ENCODE assay signal across 15 cellular contexts in the genomic region with DNA sequence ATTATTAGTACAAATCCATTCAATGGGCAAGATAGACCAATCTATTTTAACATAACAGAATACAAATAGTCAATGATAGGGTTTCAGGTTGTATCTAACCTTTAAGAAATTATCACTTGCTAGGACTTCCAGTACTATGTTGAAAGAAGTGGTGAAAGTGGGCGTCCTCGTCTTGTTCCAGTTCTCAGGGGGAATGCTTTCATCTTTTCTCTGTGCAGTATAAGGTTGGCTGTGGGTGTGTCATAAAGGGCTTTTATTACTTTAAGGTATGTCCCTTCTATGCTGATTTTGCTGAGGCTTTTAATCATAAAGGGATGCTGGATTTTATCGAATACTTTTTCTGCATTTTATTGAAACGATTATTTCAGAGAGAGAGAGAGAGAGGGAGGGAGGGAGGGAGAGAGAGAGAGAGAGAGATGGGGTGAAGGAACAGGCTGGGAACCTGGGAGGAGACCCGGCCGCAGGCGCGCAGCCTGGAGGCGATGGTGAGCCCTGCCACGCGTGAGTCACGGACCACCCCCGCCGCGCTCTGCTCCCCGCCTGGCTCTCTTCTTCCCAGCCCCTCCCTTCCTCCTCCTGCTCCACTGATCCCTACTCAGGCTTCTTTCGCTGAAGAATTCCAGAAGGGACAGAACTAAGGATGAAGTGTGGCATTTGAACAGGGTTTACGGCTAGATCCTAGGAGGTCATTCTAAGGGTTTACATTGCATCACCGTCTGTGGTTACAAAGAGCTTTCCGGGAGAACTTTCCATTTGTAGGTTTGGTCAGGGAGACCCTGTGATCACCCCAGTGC. TPM values are rescaled to one million over a fixed set of nuclear protein-coding genes. Genes with fewer than 3 reads are reported as not detected.
DNase-seq lines count a peak whose midpoint lies in the region; ATAC-seq and TF ChIP-seq lines count a peak whose summit lies in the region.
"Had no signal": no experiment of that assay in that cellular context is flagged by ENCODE, and none has a peak within 500 bp of the region (broad histone marks: within the 10 kb centered on the region; RNA-seq: fewer than 3 reads in every experiment).

No MANE protein-coding gene starts in this region.

- DNase-seq in AG08395 (ENCODE audit: low spot score) (peak; percentile 31), H9 (no peak), WTC11 (ENCODE audit: low spot score) (peak; percentile 46)
- DNase-seq: central memory CD4-positive, alpha-beta T cell; GF-D8; left ventricle myocardium superior; RPMI8226 had no signal

- no peaks in the 10 kb centered on the region for H3K9me3 ChIP-seq in H9 (ENCODE audit: control insufficient read depth, low read depth, low read length)
- H3K9me3 ChIP-seq in iPS-15b (ENCODE audit: control insufficient read depth, insufficient read depth, low read length): no peaks in the 10 kb centered on the region

- H3K79me1 ChIP-seq in H9 (ENCODE audit: insufficient read depth, low read depth, low read length, poor library complexity, severe bottlenecking): no peaks in the 10 kb centered on the region

- H3K4me3 Mint-ChIP-seq in H9 (0 out of 5 replicates have a peak overlapping the region, but pooled peaks of 1 of the 2 experiments have one; percentile 9), WTC11 (peak overlapping the region; percentile 40)
- H3K4me3 Mint-ChIP-seq: activated T-helper 1 cell treated with anti-CD3 and anti-CD28 coated beads, Interleukin-12 subunit alpha, Interleukin-12 subunit beta, Interleukin-2, Interleukin-4 antibody, amounts not matched to agents 30 ng/mL and 10 ng/mL and 1 ng/mL, durations not matched to agents 14 hours and 24 hours and 36 hours had no signal

- H3K9ac ChIP-seq in H9 (ENCODE audit: extremely low read depth, insufficient read length, low read length) (no peak overlapping the region), iPS-15b (ENCODE audit: low read depth, low read length) (no peak overlapping the region)

- H3K36me3 Mint-ChIP-seq in H9 (ENCODE audit: insufficient read depth in 1 of 3, low read depth in 3 of 3) (no peaks in the 10 kb centered on the region; a peak in 1 of 7 replicates), WTC11 (no peaks in the 10 kb centered on the region)

- H3K4me1 ChIP-seq in H9 (ENCODE audit: insufficient read depth, low read length) (no peaks in the 10 kb centered on the region; the same call in 1 of the 2 replicates), iPS-15b (ENCODE audit: control insufficient read depth, insufficient read depth, low read length) (no peaks in the 10 kb centered on the region)

- H3K27me3 Mint-ChIP-seq in H9 (ENCODE audit: low read depth) (peaks cover 92% of the 10 kb centered on the region), WTC11 (ENCODE audit: low read depth) (peaks cover 84% of the 10 kb centered on the region)

- H3K4ac ChIP-seq in H9 (ENCODE audit: low read depth, low read length): no peak overlapping the region

- H4K20me1 ChIP-seq in H9 (ENCODE audit: control insufficient read depth, insufficient read depth, insufficient read length): no peaks in the 10 kb centered on the region

- H2BK5ac ChIP-seq in H9 (ENCODE audit: insufficient read length, low read length): no peak overlapping the region

- peaks cover 4% of the 10 kb centered on the region for H3K23me2 ChIP-seq in H9 (ENCODE audit: insufficient read length, low read depth, low read length, poor library complexity, severe bottlenecking)

- H3K4me2 ChIP-seq in H9 (ENCODE audit: insufficient read depth, insufficient read length, low read length): peak overlapping the region; percentile 51

- no peak overlapping the region for H3K14ac ChIP-seq in H9 (ENCODE audit: insufficient read depth, low read length)

- no peaks in the 10 kb centered on the region for H3K79me2 ChIP-seq in H9 (ENCODE audit: insufficient read depth, low read length)

- no peak overlapping the region for H4K5ac ChIP-seq in H9 (ENCODE audit: insufficient read length, low read depth, low read length)

- TF ChIP-seq CTCF in H9 (conservative IDR thresholded peaks at IDR 0.05) (no peak), WTC11 (IDR thresholded peaks at IDR 0.05) (no peak)

- H3K27ac ChIP-seq in H9 (ENCODE audit: insufficient read length, low read depth, low read length): no peak overlapping the region

- peak overlapping the region; percentile 4 for H2AFZ ChIP-seq in H9 (ENCODE audit: low read length)

- peak; percentile 43 for ATAC-seq in WTC11
- no peak for ATAC-seq in HG03108 (IDR thresholded peaks at IDR 0.05; ENCODE audit: unreplicated experiment)
- ATAC-seq in HG02759 (IDR thresholded peaks at IDR 0.05; ENCODE audit: unreplicated experiment): no peak
- ATAC-seq in GM19328 (IDR thresholded peaks at IDR 0.05; ENCODE audit: unreplicated experiment): no peak
- ATAC-seq in HG02884 (IDR thresholded peaks at IDR 0.05; ENCODE audit: unreplicated experiment): no peak
- ATAC-seq: esophagus mucosa, left ventricle myocardium superior had no signal

- H3K36me3 ChIP-seq in iPS-15b (ENCODE audit: control insufficient read depth, insufficient read depth, low read length): no peaks in the 10 kb centered on the region

- peak overlapping the region; percentile 50 for H3K4me3 ChIP-seq in iPS-15b (ENCODE audit: low read depth, low read length)

- no peak overlapping the region for H3K18ac ChIP-seq in H9 (ENCODE audit: insufficient read length, low read depth, low read length)

- no peak overlapping the region for H2BK120ac ChIP-seq in H9 (ENCODE audit: low read depth, low read length, poor library complexity, severe bottlenecking)

- no CpG with 5 or more reads among the region's 20 CpGs for WGBS in H9 (ENCODE audit: extremely low coverage, insufficient read length, low lambda C conversion rate)

- H3K27ac Mint-ChIP-seq in H9 (no peak overlapping the region; a peak in 1 of 7 replicates), WTC11 (no peak overlapping the region)
- H3K27ac Mint-ChIP-seq: activated T-helper 1 cell treated with anti-CD3 and anti-CD28 coated beads, Interleukin-12 subunit alpha, Interleukin-12 subunit beta, Interleukin-2, Interleukin-4 antibody, amounts not matched to agents 30 ng/mL and 10 ng/mL and 1 ng/mL, durations not matched to agents 14 hours and 24 hours and 36 hours; CD14-positive monocyte had no signal

- H4K91ac ChIP-seq in H9 (ENCODE audit: insufficient read length, low read depth, low read length): no peak overlapping the region

- no peak overlapping the region for H3K23ac ChIP-seq in H9 (ENCODE audit: insufficient read length, low read depth, low read length)

- no peak overlapping the region for H2BK12ac ChIP-seq in H9 (ENCODE audit: insufficient read length, low read depth, low read length)

- H3K4me1 Mint-ChIP-seq in H9 (peaks cover 11 to 12% of the 10 kb centered on the region in 2 experiments), WTC11 (peaks cover 10% of the 10 kb centered on the region)

- H3K9me3 Mint-ChIP-seq in H9 (no peaks in the 10 kb centered on the region), WTC11 (no peaks in the 10 kb centered on the region)
- H3K9me3 Mint-ChIP-seq: activated T-helper 1 cell treated with anti-CD3 and anti-CD28 coated beads, Interleukin-12 subunit alpha, Interleukin-12 subunit beta, Interleukin-2, Interleukin-4 antibody, amounts not matched to agents 30 ng/mL and 10 ng/mL and 1 ng/mL, durations not matched to agents 14 hours and 24 hours and 36 hours had no signal

- H2AK5ac ChIP-seq in H9 (ENCODE audit: insufficient read length, low read length): no peak overlapping the region

- no peak overlapping the region for H4K8ac ChIP-seq in H9 (replicated peaks; ENCODE audit: insufficient read length, low read depth, low read length)

- H3T11ph ChIP-seq in H9 (ENCODE audit: low read length): no peak overlapping the region

- H3K56ac ChIP-seq in H9 (ENCODE audit: insufficient read length, low read depth, low read length): no peak overlapping the region

- H3K27me3 ChIP-seq in H9 (ENCODE audit: insufficient read depth, low read length) (no peaks in the 10 kb centered on the region; the same call in 1 of the 2 replicates), iPS-15b (ENCODE audit: control insufficient read depth, insufficient read depth, low read length) (peaks cover 93% of the 10 kb centered on the region)

- H2BK20ac ChIP-seq in H9 (ENCODE audit: low read depth, low read length, poor library complexity, severe bottlenecking): no peak overlapping the region

- POLR2A ChIA-PET in WTC11 (lab: Charles Lee): no interaction called here

- no peak overlapping the region for H2BK15ac ChIP-seq in H9 (ENCODE audit: low read depth, low read length)

- CTCF ChIA-PET in WTC11 (lab: Charles Lee): interaction anchor here (2.5 kb wide), 1 partner anchor 10 kb away, joined by 18 read pairs; no protein-coding TSS in a partner anchor

TF ChIP-seq in WTC11, 78 proteins besides CTCF, POLR2A, EP300 and RAD21:
- TF ChIP-seq SOX15 (CRISPR knock-in tag; IDR thresholded peaks at IDR 0.05) (no peak), NFYB (CRISPR knock-in tag; conservative IDR thresholded peaks at IDR 0.05; ENCODE audit: low read depth) (no peak)
- TF ChIP-seq, protein P1, sequence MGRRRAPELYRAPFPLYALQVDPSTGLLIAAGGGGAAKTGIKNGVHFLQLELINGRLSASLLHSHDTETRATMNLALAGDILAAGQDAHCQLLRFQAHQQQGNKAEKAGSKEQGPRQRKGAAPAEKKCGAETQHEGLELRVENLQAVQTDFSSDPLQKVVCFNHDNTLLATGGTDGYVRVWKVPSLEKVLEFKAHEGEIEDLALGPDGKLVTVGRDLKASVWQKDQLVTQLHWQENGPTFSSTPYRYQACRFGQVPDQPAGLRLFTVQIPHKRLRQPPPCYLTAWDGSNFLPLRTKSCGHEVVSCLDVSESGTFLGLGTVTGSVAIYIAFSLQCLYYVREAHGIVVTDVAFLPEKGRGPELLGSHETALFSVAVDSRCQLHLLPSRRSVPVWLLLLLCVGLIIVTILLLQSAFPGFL (CRISPR knock-in tag; IDR thresholded peaks at IDR 0.05; ENCODE audit: borderline replicate concordance): no peak

RNA-seq across cellular contexts. Expression of gene HLA-E, which starts 45.5 kb away (rescaled TPM):
- total RNA-seq in H9 (2021): 24.2 and 28.1 TPM in 2 replicates
- total RNA-seq in WTC11 (2021): 44.6 to 49.0 TPM (median 44.7 TPM) in 3 replicates
